In genomic region chr20:8721098-8721497, GRCh38 we compare ENCODE assay signal across 10 cellular contexts.
A peak's percentile ranks its signal among the peaks of the same experiment; 100 is the strongest.
DNase-seq lines count a peak whose midpoint lies in the region; ATAC-seq and TF ChIP-seq lines count a peak whose summit lies in the region.
"Had no signal": no experiment of that assay in that cellular context is flagged by ENCODE, and none has a peak within 500 bp of the region (broad histone marks: within the 10 kb centered on the region; RNA-seq: fewer than 3 reads in every experiment).

No MANE protein-coding gene starts in this region.

- H3K4me1 ChIP-seq in iPS DF 6.9 (ENCODE audit: control insufficient read depth, insufficient read depth, low read length), result no peaks in the 10 kb centered on the region

- H3K9me3 ChIP-seq in iPS DF 6.9 (ENCODE audit: control insufficient read depth, insufficient read depth, low read length), result no peaks in the 10 kb centered on the region

- H3K4me3 ChIP-seq in astrocyte of the spinal cord (ENCODE audit: low read depth, low read length) (no peak overlapping the region), iPS DF 6.9 (ENCODE audit: low read length) (no peak overlapping the region)

- H3K4me1 Mint-ChIP-seq in activated CD4-positive, alpha-beta T cell treated with anti-CD3 and anti-CD28 coated beads for 36 hours, result no peaks in the 10 kb centered on the region
- H3K4me1 Mint-ChIP-seq: CD4-positive, CD25-positive, alpha-beta regulatory T cell had no signal

- in situ Hi-C loops in astrocyte of the spinal cord (cut with HindIII; ENCODE audit: low sequenced_read_pairs), result no loop called here

- no peak overlapping the region for H3K4me3 Mint-ChIP-seq in activated CD4-positive, alpha-beta T cell treated with anti-CD3 and anti-CD28 coated beads for 36 hours
- H3K4me3 Mint-ChIP-seq: activated naive CD8-positive, alpha-beta T cell; CD4-positive, CD25-positive, alpha-beta regulatory T cell had no signal

- CTCF ChIA-PET in activated CD4-positive, alpha-beta T cell treated with anti-CD3 and anti-CD28 coated beads for 36 hours (lab: Charles Lee), result interaction anchor here (0.5 to 4.2 kb wide), 33 partner anchors 10 to 1951 kb away, joined by 3 to 55 read pairs (median 5); partner anchors contain the start of gene PLCB1

- no peaks in the 10 kb centered on the region for H3K36me3 ChIP-seq in iPS DF 6.9 (ENCODE audit: control insufficient read depth, insufficient read depth, low read length)

- no peaks in the 10 kb centered on the region for H3K9me3 Mint-ChIP-seq in activated CD4-positive, alpha-beta T cell treated with anti-CD3 and anti-CD28 coated beads for 36 hours (ENCODE audit: low read depth)
- H3K9me3 Mint-ChIP-seq: CD4-positive, CD25-positive, alpha-beta regulatory T cell had no signal

- DNase-seq in activated CD4-positive, alpha-beta T cell treated with anti-CD3 and anti-CD28 coated beads for 36 hours, result peak; percentile 36
- no peak for DNase-seq in activated CD4-positive, alpha-beta T cell treated with anti-CD3 and anti-CD28 coated beads for 1 hour
- DNase-seq in HPDE6-E6E7 (ENCODE audit: extremely low spot score) (peak; percentile 15), NCI-H748 (lab: John Stamatoyannopoulos, UW; ENCODE audit: unreplicated experiment) (peak; percentile 83), astrocyte of the spinal cord (ENCODE audit: low read depth, low spot score) (peak; percentile 63), iPS DF 6.9 (ENCODE audit: low read depth, low spot score) (peak; percentile 16)
- DNase-seq in stimulated activated CD4-positive, alpha-beta T cell treated with anti-CD3 and anti-CD28 coated beads, Interleukin-4, amount 100 ng/mL, for 48 hours (ENCODE audit: low read depth in 2 of 2), result peak; percentile 0 to 4

- no CpG with 5 or more reads among the region's 5 CpGs for WGBS in iPS DF 6.9 (ENCODE audit: insufficient coverage, insufficient read length)

- peak; percentile 74 for TF ChIP-seq CTCF in astrocyte of the spinal cord (IDR thresholded peaks at IDR 0.05; ENCODE audit: low read depth, low read length)

- H3K27me3 Mint-ChIP-seq in activated CD4-positive, alpha-beta T cell treated with anti-CD3 and anti-CD28 coated beads for 36 hours, result no peaks in the 10 kb centered on the region
- H3K27me3 Mint-ChIP-seq: activated naive CD8-positive, alpha-beta T cell; CD4-positive, CD25-positive, alpha-beta regulatory T cell had no signal

- intact Hi-C loops in activated CD4-positive, alpha-beta T cell treated with anti-CD3 and anti-CD28 coated beads for 36 hours (cut with DNase I, micrococcal nuclease), result loop anchor here (1.0 to 10.0 kb wide), 8 partner anchors 329 to 1894 kb away; partner anchors contain the start of gene PLCB1 (in 1 of the 2)

- H3K27ac ChIP-seq in iPS DF 6.9 (ENCODE audit: low read length), result no peak overlapping the region

- H3K36me3 Mint-ChIP-seq in activated CD4-positive, alpha-beta T cell treated with anti-CD3 and anti-CD28 coated beads for 36 hours (ENCODE audit: low read depth), result no peaks in the 10 kb centered on the region
- H3K36me3 Mint-ChIP-seq: activated naive CD8-positive, alpha-beta T cell; CD4-positive, CD25-positive, alpha-beta regulatory T cell had no signal

- no peak overlapping the region for H3K27ac Mint-ChIP-seq in activated CD4-positive, alpha-beta T cell treated with anti-CD3 and anti-CD28 coated beads for 36 hours
- H3K27ac Mint-ChIP-seq: activated naive CD8-positive, alpha-beta T cell; CD4-positive, CD25-positive, alpha-beta regulatory T cell had no signal

- ATAC-seq in activated CD4-positive, alpha-beta T cell treated with anti-CD3 and anti-CD28 coated beads for 36 hours, result no peak
- ATAC-seq in HG02870 (IDR thresholded peaks at IDR 0.05; ENCODE audit: unreplicated experiment), result no peak

- POLR2A ChIA-PET in activated CD4-positive, alpha-beta T cell treated with anti-CD3 and anti-CD28 coated beads for 36 hours (lab: Charles Lee), result no interaction called here

- H3K27me3 ChIP-seq in iPS DF 6.9 (ENCODE audit: control insufficient read depth, insufficient read depth, low read length), result no peaks in the 10 kb centered on the region
